ENCODE assay signal across 40 cellular contexts in genomic region chr1:190665045-190665444, GRCh38.
"Had no signal": no experiment of that assay in that cellular context is flagged by ENCODE, and none has a peak within 500 bp of the region (broad histone marks: within the 10 kb centered on the region; RNA-seq: fewer than 3 reads in every experiment).

No MANE protein-coding gene starts in this region.

- H3K27ac Mint-ChIP-seq: activated naive CD4-positive, alpha-beta T cell treated with anti-CD3 and anti-CD28 coated beads for 36 hours; activated naive CD4-positive, alpha-beta T cell treated with anti-CD3 and anti-CD28 coated beads, Interleukin-2, amount 10 ng/mL, durations not matched to agents 7 days and 5 days; activated naive CD4-positive, alpha-beta T cell treated with anti-CD3 and anti-CD28 coated beads, Interleukin-2, amount 50 U/mL, for 24 hours; activated naive CD4-positive, alpha-beta T cell treated with anti-CD3 and anti-CD28 coated beads, Interleukin-2, amount 50 U/mL, for 72 hours; activated naive CD8-positive, alpha-beta T cell; activated naive CD8-positive, alpha-beta T cell treated with anti-CD3 and anti-CD28 coated beads for 36 hours; activated naive CD8-positive, alpha-beta T cell treated with anti-CD3 and anti-CD28 coated beads, Interleukin-2, amount 10 ng/mL, durations not matched to agents 7 days and 5 days; activated naive CD8-positive, alpha-beta T cell treated with anti-CD3 and anti-CD28 coated beads, Interleukin-2, amount 50 U/mL, for 24 hours; activated T-cell treated with anti-CD3 and anti-CD28 coated beads, Interleukin-2, amount 50 U/mL, for 24 hours; activated T-cell treated with anti-CD3 and anti-CD28 coated beads, Interleukin-2, amount 50 U/mL, for 72 hours; activated T-helper 1 cell treated with anti-CD3 and anti-CD28 coated beads, Interleukin-12 subunit alpha, Interleukin-12 subunit beta, Interleukin-2, Interleukin-4 antibody, amounts not matched to agents 30 ng/mL and 10 ng/mL and 1 ng/mL, durations not matched to agents 14 hours and 24 hours and 36 hours; activated T-helper 17 cell treated with anti-CD3 and anti-CD28 coated beads, Interleukin-2, amount 50 U/mL, for 72 hours; activated T-helper 2 cell treated with anti-CD3 and anti-CD28 coated beads, Interferon-gamma antibody, Interleukin-2, Interleukin-4, amounts not matched to agents 10 μg/mL and 5 μg/mL and 100 μg/mL, durations not matched to agents 14 hours and 24 hours and 36 hours; brain had no signal

- H3K27me3 ChIP-seq: adrenal gland, ascending aorta, body of pancreas, brain microvascular endothelial cell, breast epithelium, cardiac muscle cell had no signal

- H3K9me3 ChIP-seq: adrenal gland, ascending aorta, body of pancreas, breast epithelium had no signal

- H3K27me3 Mint-ChIP-seq: activated naive CD4-positive, alpha-beta T cell treated with anti-CD3 and anti-CD28 coated beads, Interleukin-2, amount 10 ng/mL, durations not matched to agents 7 days and 5 days; activated naive CD4-positive, alpha-beta T cell treated with anti-CD3 and anti-CD28 coated beads, Interleukin-2, amount 50 U/mL, for 24 hours; activated naive CD8-positive, alpha-beta T cell; activated naive CD8-positive, alpha-beta T cell treated with anti-CD3 and anti-CD28 coated beads for 36 hours; activated naive CD8-positive, alpha-beta T cell treated with anti-CD3 and anti-CD28 coated beads, Interleukin-2, amount 10 ng/mL, durations not matched to agents 7 days and 5 days; activated naive CD8-positive, alpha-beta T cell treated with anti-CD3 and anti-CD28 coated beads, Interleukin-2, amount 50 U/mL, for 24 hours; activated T-cell treated with anti-CD3 and anti-CD28 coated beads, Interleukin-2, amount 50 U/mL, for 24 hours; activated T-helper 17 cell treated with anti-CD3 and anti-CD28 coated beads, Interleukin-2, amount 50 U/mL, for 72 hours; brain; central memory CD8-positive, alpha-beta T cell had no signal

- H3K4me1 Mint-ChIP-seq: activated naive CD4-positive, alpha-beta T cell treated with anti-CD3 and anti-CD28 coated beads, Interleukin-2, amount 10 ng/mL, durations not matched to agents 7 days and 5 days; activated naive CD4-positive, alpha-beta T cell treated with anti-CD3 and anti-CD28 coated beads, Interleukin-2, amount 50 U/mL, for 24 hours; activated naive CD8-positive, alpha-beta T cell treated with anti-CD3 and anti-CD28 coated beads for 36 hours; activated naive CD8-positive, alpha-beta T cell treated with anti-CD3 and anti-CD28 coated beads, Interleukin-2, amount 10 ng/mL, durations not matched to agents 7 days and 5 days; activated naive CD8-positive, alpha-beta T cell treated with anti-CD3 and anti-CD28 coated beads, Interleukin-2, amount 50 U/mL, for 24 hours; activated T-helper 17 cell treated with anti-CD3 and anti-CD28 coated beads, Interleukin-2, amount 50 U/mL, for 72 hours; brain; central memory CD8-positive, alpha-beta T cell had no signal

- H3K36me3 Mint-ChIP-seq: activated naive CD4-positive, alpha-beta T cell treated with anti-CD3 and anti-CD28 coated beads, Interleukin-2, amount 10 ng/mL, durations not matched to agents 7 days and 5 days; activated naive CD4-positive, alpha-beta T cell treated with anti-CD3 and anti-CD28 coated beads, Interleukin-2, amount 50 U/mL, for 24 hours; activated naive CD4-positive, alpha-beta T cell treated with anti-CD3 and anti-CD28 coated beads, Interleukin-2, amount 50 U/mL, for 72 hours; activated naive CD8-positive, alpha-beta T cell; activated naive CD8-positive, alpha-beta T cell treated with anti-CD3 and anti-CD28 coated beads for 36 hours; activated naive CD8-positive, alpha-beta T cell treated with anti-CD3 and anti-CD28 coated beads, Interleukin-2, amount 10 ng/mL, durations not matched to agents 7 days and 5 days; brain had no signal

- ATAC-seq: activated naive CD4-positive, alpha-beta T cell treated with anti-CD3 and anti-CD28 coated beads, Interleukin-2, amount 50 U/mL, for 72 hours; activated naive CD8-positive, alpha-beta T cell treated with anti-CD3 and anti-CD28 coated beads, Interleukin-2, amount 50 U/mL, for 24 hours; activated T-cell treated with anti-CD3 and anti-CD28 coated beads, Interleukin-2, amount 50 U/mL, for 4 hours; activated T-cell treated with anti-CD3 and anti-CD28 coated beads, Interleukin-2, amount 50 U/mL, for 72 hours; activated T-helper 17 cell treated with anti-CD3 and anti-CD28 coated beads, Interleukin-2, amount 50 U/mL, for 72 hours; body of pancreas had no signal

- H3K4me3 Mint-ChIP-seq: activated naive CD4-positive, alpha-beta T cell treated with anti-CD3 and anti-CD28 coated beads for 36 hours; activated naive CD4-positive, alpha-beta T cell treated with anti-CD3 and anti-CD28 coated beads, Interleukin-2, amount 10 ng/mL, durations not matched to agents 7 days and 5 days; activated naive CD4-positive, alpha-beta T cell treated with anti-CD3 and anti-CD28 coated beads, Interleukin-2, amount 50 U/mL, for 24 hours; activated naive CD8-positive, alpha-beta T cell; activated naive CD8-positive, alpha-beta T cell treated with anti-CD3 and anti-CD28 coated beads for 36 hours; activated naive CD8-positive, alpha-beta T cell treated with anti-CD3 and anti-CD28 coated beads, Interleukin-2, amount 10 ng/mL, durations not matched to agents 7 days and 5 days; activated naive CD8-positive, alpha-beta T cell treated with anti-CD3 and anti-CD28 coated beads, Interleukin-2, amount 50 U/mL, for 24 hours; activated T-cell treated with anti-CD3 and anti-CD28 coated beads, Interleukin-2, amount 50 U/mL, for 24 hours; activated T-cell treated with anti-CD3 and anti-CD28 coated beads, Interleukin-2, amount 50 U/mL, for 4 hours; activated T-cell treated with anti-CD3 and anti-CD28 coated beads, Interleukin-2, amount 50 U/mL, for 72 hours; activated T-helper 1 cell treated with anti-CD3 and anti-CD28 coated beads, Interleukin-12 subunit alpha, Interleukin-12 subunit beta, Interleukin-2, Interleukin-4 antibody, amounts not matched to agents 30 ng/mL and 10 ng/mL and 1 ng/mL, durations not matched to agents 14 hours and 24 hours and 36 hours; activated T-helper 17 cell treated with anti-CD3 and anti-CD28 coated beads, Interleukin-2, amount 50 U/mL, for 72 hours; brain; central memory CD8-positive, alpha-beta T cell had no signal

- H3K4me1 ChIP-seq: adrenal gland, ascending aorta, breast epithelium had no signal

- DNase-seq: activated effector memory CD4-positive, alpha-beta T cell treated with anti-CD3 and anti-CD28 coated beads, Interleukin-2, amount 50 U/mL, for 16 hours; activated effector memory CD4-positive, alpha-beta T cell treated with Interleukin-2 at 50 U/mL for 16 hours; activated gamma-delta T cell; activated gamma-delta T cell treated with Interleukin-2 at 50 U/mL for 16 hours; activated naive CD4-positive, alpha-beta T cell; activated naive CD4-positive, alpha-beta T cell treated with anti-CD3 and anti-CD28 coated beads for 36 hours; activated naive CD4-positive, alpha-beta T cell treated with anti-CD3 and anti-CD28 coated beads, Interleukin-2, amount 10 ng/mL, durations not matched to agents 7 days and 5 days; activated naive CD4-positive, alpha-beta T cell treated with anti-CD3 and anti-CD28 coated beads, Interleukin-2, amount 50 U/mL, for 16 hours; activated naive CD4-positive, alpha-beta T cell treated with Interleukin-2 at 50 U/mL for 16 hours; activated naive CD8-positive, alpha-beta T cell treated with anti-CD3 and anti-CD28 coated beads for 36 hours; activated naive CD8-positive, alpha-beta T cell treated with anti-CD3 and anti-CD28 coated beads, Interleukin-2, amount 10 ng/mL, durations not matched to agents 7 days and 5 days; activated naive CD8-positive, alpha-beta T cell treated with anti-CD3 and anti-CD28 coated beads, Interleukin-2, amount 50 U/mL, for 24 hours; activated T-cell treated with anti-CD3 and anti-CD28 coated beads, Interleukin-2, amount 50 U/mL, for 1 hour; activated T-cell treated with anti-CD3 and anti-CD28 coated beads, Interleukin-2, amount 50 U/mL, for 24 hours; activated T-cell treated with anti-CD3 and anti-CD28 coated beads, Interleukin-2, amount 50 U/mL, for 4 hours; activated T-cell treated with anti-CD3 and anti-CD28 coated beads, Interleukin-2, amount 50 U/mL, for 48 hours; activated T-cell treated with anti-CD3 and anti-CD28 coated beads, Interleukin-2, amount 50 U/mL, for 72 hours; adrenal gland; amniotic stem cell; amygdala; anterior cingulate cortex; aorta; body of pancreas; brain microvascular endothelial cell; caudate nucleus; central memory CD4-positive, alpha-beta T cell; cerebellar nuclear complex had no signal

- H3K9me3 Mint-ChIP-seq: activated naive CD8-positive, alpha-beta T cell treated with anti-CD3 and anti-CD28 coated beads for 36 hours; activated naive CD8-positive, alpha-beta T cell treated with anti-CD3 and anti-CD28 coated beads, Interleukin-2, amount 10 ng/mL, durations not matched to agents 7 days and 5 days; brain had no signal

- H3K27ac ChIP-seq: adrenal gland, ascending aorta, body of pancreas, brain microvascular endothelial cell, breast epithelium, cardiac muscle cell had no signal

- FAIRE-seq: astrocyte, bronchial epithelial cell had no signal

- H3K4me3 ChIP-seq: adrenal gland, ascending aorta, body of pancreas, breast epithelium, cardiac muscle cell had no signal

- H3K36me3 ChIP-seq: adrenal gland, ascending aorta, brain microvascular endothelial cell, breast epithelium, cardiac muscle cell had no signal
